Comparison of ENCODE assay signal across 25 cellular contexts in the genomic region with DNA sequence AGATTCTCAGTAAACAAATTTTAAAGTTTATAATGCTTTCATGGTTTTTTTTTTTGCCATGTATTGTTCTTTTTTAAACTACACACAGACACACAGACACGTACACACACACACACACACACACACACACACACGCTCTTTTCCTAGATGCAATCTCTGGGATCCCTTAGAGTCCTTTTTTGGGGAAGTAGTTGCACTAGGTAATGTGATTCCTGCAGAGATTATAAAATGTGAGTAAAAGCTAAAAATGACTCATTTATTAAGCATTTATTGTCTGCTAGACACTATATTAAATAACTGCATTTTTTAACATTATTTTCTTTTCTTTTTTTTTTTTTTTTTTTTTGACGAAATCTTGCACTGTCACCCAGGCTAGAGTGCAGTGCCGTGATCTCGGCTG.
"Had no signal": no experiment of that assay in that cellular context is flagged by ENCODE, and none has a peak within 500 bp of the region (broad histone marks: within the 10 kb centered on the region; RNA-seq: fewer than 3 reads in every experiment).

No MANE protein-coding gene starts in this region.

- DNase-seq: activated CD4-positive, alpha-beta T cell treated with anti-CD3 and anti-CD28 coated beads, Interleukin-2, amount 10 ng/mL, durations not matched to agents 7 days and 5 days; activated CD8-positive, alpha-beta memory T cell treated with anti-CD3 and anti-CD28 coated beads, Interleukin-2, amount 10 ng/mL, durations not matched to agents 7 days and 5 days; activated CD8-positive, alpha-beta T cell treated with anti-CD3 and anti-CD28 coated beads for 36 hours; activated gamma-delta T cell treated with Interleukin-2 at 50 U/mL for 16 hours; activated T-cell treated with anti-CD3 and anti-CD28 coated beads for 4 hours; aorta; central memory CD4-positive, alpha-beta T cell; dorsolateral prefrontal cortex; heart left ventricle; kidney; naive thymus-derived CD8-positive, alpha-beta T cell; retina; sigmoid colon; spleen; stimulated activated CD4-positive, alpha-beta T cell treated with anti-CD3 and anti-CD28 coated beads, Interleukin-4, amount 100 ng/mL, for 1 hour; stimulated activated naive CD4-positive, alpha-beta T cell treated with Interleukin-2 at 50 U/mL for 16 hours; T-helper 2 cell had no signal

- ATAC-seq: activated CD4-positive, CD25-positive, alpha-beta regulatory T cell treated with anti-CD3 and anti-CD28 coated beads, Interleukin-2, amount 50 U/mL, for 24 hours; activated CD8-positive, alpha-beta memory T cell treated with anti-CD3 and anti-CD28 coated beads, Interleukin-2, amount 10 ng/mL, durations not matched to agents 7 days and 5 days; activated CD8-positive, alpha-beta T cell treated with anti-CD3 and anti-CD28 coated beads for 36 hours; activated naive CD4-positive, alpha-beta T cell treated with anti-CD3 and anti-CD28 coated beads, Interleukin-2, amount 50 U/mL, for 72 hours; heart left ventricle; naive thymus-derived CD8-positive, alpha-beta T cell had no signal

- H3K27ac Mint-ChIP-seq: activated CD4-positive, alpha-beta T cell treated with anti-CD3 and anti-CD28 coated beads, Interleukin-2, amount 10 ng/mL, durations not matched to agents 7 days and 5 days; activated CD8-positive, alpha-beta memory T cell treated with anti-CD3 and anti-CD28 coated beads, Interleukin-2, amount 10 ng/mL, durations not matched to agents 7 days and 5 days; activated CD8-positive, alpha-beta T cell treated with anti-CD3 and anti-CD28 coated beads for 36 hours; activated naive CD4-positive, alpha-beta T cell treated with anti-CD3 and anti-CD28 coated beads, Interleukin-2, amount 50 U/mL, for 72 hours; naive thymus-derived CD8-positive, alpha-beta T cell; neural progenitor cell; progenitor cell of endocrine pancreas; type B pancreatic cell had no signal

- H3K27me3 ChIP-seq: dorsolateral prefrontal cortex, esophagus muscularis mucosa, heart left ventricle, neural progenitor cell, sigmoid colon, spleen, vagina had no signal

- H3K4me1 ChIP-seq: esophagus muscularis mucosa, heart left ventricle, neural progenitor cell, sigmoid colon, spleen, vagina had no signal

- H3K4me3 Mint-ChIP-seq: activated CD4-positive, alpha-beta T cell treated with anti-CD3 and anti-CD28 coated beads, Interleukin-2, amount 10 ng/mL, durations not matched to agents 7 days and 5 days; activated CD8-positive, alpha-beta memory T cell treated with anti-CD3 and anti-CD28 coated beads, Interleukin-2, amount 10 ng/mL, durations not matched to agents 7 days and 5 days; activated CD8-positive, alpha-beta T cell treated with anti-CD3 and anti-CD28 coated beads for 36 hours; naive thymus-derived CD8-positive, alpha-beta T cell; neural progenitor cell; type B pancreatic cell had no signal

- H3K4me3 ChIP-seq: dorsolateral prefrontal cortex, esophagus muscularis mucosa, heart left ventricle, neural progenitor cell, sigmoid colon, spleen, thoracic aorta, vagina had no signal

- H3K27ac ChIP-seq: esophagus muscularis mucosa, heart left ventricle, neural progenitor cell, sigmoid colon, spleen, thoracic aorta, vagina had no signal

- H3K9me3 Mint-ChIP-seq: activated CD4-positive, alpha-beta T cell treated with anti-CD3 and anti-CD28 coated beads, Interleukin-2, amount 10 ng/mL, durations not matched to agents 7 days and 5 days; activated CD8-positive, alpha-beta T cell treated with anti-CD3 and anti-CD28 coated beads for 36 hours; activated naive CD4-positive, alpha-beta T cell treated with anti-CD3 and anti-CD28 coated beads, Interleukin-2, amount 50 U/mL, for 72 hours; neural progenitor cell; type B pancreatic cell had no signal

- H3K27me3 Mint-ChIP-seq: activated CD4-positive, alpha-beta T cell treated with anti-CD3 and anti-CD28 coated beads, Interleukin-2, amount 10 ng/mL, durations not matched to agents 7 days and 5 days; activated CD8-positive, alpha-beta memory T cell treated with anti-CD3 and anti-CD28 coated beads, Interleukin-2, amount 10 ng/mL, durations not matched to agents 7 days and 5 days; activated CD8-positive, alpha-beta T cell treated with anti-CD3 and anti-CD28 coated beads for 36 hours; naive thymus-derived CD8-positive, alpha-beta T cell; progenitor cell of endocrine pancreas; type B pancreatic cell had no signal

- H3K4me1 Mint-ChIP-seq: activated CD4-positive, alpha-beta T cell treated with anti-CD3 and anti-CD28 coated beads, Interleukin-2, amount 10 ng/mL, durations not matched to agents 7 days and 5 days; activated CD8-positive, alpha-beta memory T cell treated with anti-CD3 and anti-CD28 coated beads, Interleukin-2, amount 10 ng/mL, durations not matched to agents 7 days and 5 days; neural progenitor cell had no signal

- H3K9me3 ChIP-seq: esophagus muscularis mucosa, sigmoid colon, spleen, thoracic aorta, vagina had no signal
